ENCODE assay signal across 1 cellular context in genomic region chr13:70424428-70424827, GRCh38.
A peak's percentile ranks its signal among the peaks of the same experiment; 100 is the strongest.
TF ChIP-seq lines count a peak whose summit lies in the region.

No MANE protein-coding gene starts in this region.

TF ChIP-seq in H1, 55 proteins besides CTCF, POLR2A, EP300 and RAD21:
- TF ChIP-seq TCF12 (IDR thresholded peaks at IDR 0.05; ENCODE audit: low read depth, low read length) (no peak), CEBPB (IDR thresholded peaks at IDR 0.05; ENCODE audit: low read depth, low read length) (no peak), SP2 (IDR thresholded peaks at IDR 0.05; ENCODE audit: low read length) (no peak), SP1 (IDR thresholded peaks at IDR 0.05; ENCODE audit: low read depth, low read length) (0 out of 2 replicates have a peak, but pooled peaks have one; percentile 10), CTBP2 (IDR thresholded peaks at IDR 0.05; ENCODE audit: borderline replicate concordance, insufficient read depth, insufficient read length, low read length) (no peak), YY1 (IDR thresholded peaks at IDR 0.05; ENCODE audit: low read depth, low read length) (peak; percentile 83; the same call in 1 of the 2 replicates), BCL11A (IDR thresholded peaks at IDR 0.05; ENCODE audit: low read depth in 2 of 2, low read length in 2 of 2) (no peak), CHD7 (IDR thresholded peaks at IDR 0.05; ENCODE audit: insufficient replicate concordance, low read length) (no peak), MAX (IDR thresholded peaks at IDR 0.05) (peak; percentile 49; the same call in 1 of the 2 replicates), CBX8 (IDR thresholded peaks at IDR 0.05; ENCODE audit: borderline replicate concordance, low read depth, low read length) (no peak), RNF2 (IDR thresholded peaks at IDR 0.05; ENCODE audit: borderline replicate concordance, low read depth, low read length, missing control alignments, poor library complexity, severe bottlenecking) (no peak), KDM5A (IDR thresholded peaks at IDR 0.05; ENCODE audit: low read length) (no peak), CBX5 (IDR thresholded peaks at IDR 0.05; ENCODE audit: low read depth, low read length) (no peak), POLR2AphosphoS5 (IDR thresholded peaks at IDR 0.05; ENCODE audit: low read depth, low read length) (no peak), TEAD4 (IDR thresholded peaks at IDR 0.05; ENCODE audit: low read depth, low read length) (no peak), JUND (IDR thresholded peaks at IDR 0.05; ENCODE audit: low read length) (no peak), SIN3A (conservative IDR thresholded peaks at IDR 0.05 in 1 of 2, IDR thresholded peaks at IDR 0.05 in 1 of 2; ENCODE audit: low read depth in 1 of 2, low read length in 2 of 2) (no peak), ZNF274 (IDR thresholded peaks at IDR 0.05; ENCODE audit: borderline replicate concordance, extremely low read depth, low read length) (no peak), RBBP5 (IDR thresholded peaks at IDR 0.05; ENCODE audit: borderline replicate concordance, low read depth, low read length) (no peak), SUZ12 (IDR thresholded peaks at IDR 0.05; ENCODE audit: low read length) (no peak), E2F6 (IDR thresholded peaks at IDR 0.05) (peak; percentile 32; the same call in 1 of the 2 replicates), PHF8 (conservative IDR thresholded peaks at IDR 0.05; ENCODE audit: low read depth, low read length) (no peak), JUN (IDR thresholded peaks at IDR 0.05; ENCODE audit: low read depth, low read length) (no peak), POU5F1 (IDR thresholded peaks at IDR 0.05; ENCODE audit: low read depth, low read length) (no peak)
